ENCODE assay signal across 9 cellular contexts in the genomic region with DNA sequence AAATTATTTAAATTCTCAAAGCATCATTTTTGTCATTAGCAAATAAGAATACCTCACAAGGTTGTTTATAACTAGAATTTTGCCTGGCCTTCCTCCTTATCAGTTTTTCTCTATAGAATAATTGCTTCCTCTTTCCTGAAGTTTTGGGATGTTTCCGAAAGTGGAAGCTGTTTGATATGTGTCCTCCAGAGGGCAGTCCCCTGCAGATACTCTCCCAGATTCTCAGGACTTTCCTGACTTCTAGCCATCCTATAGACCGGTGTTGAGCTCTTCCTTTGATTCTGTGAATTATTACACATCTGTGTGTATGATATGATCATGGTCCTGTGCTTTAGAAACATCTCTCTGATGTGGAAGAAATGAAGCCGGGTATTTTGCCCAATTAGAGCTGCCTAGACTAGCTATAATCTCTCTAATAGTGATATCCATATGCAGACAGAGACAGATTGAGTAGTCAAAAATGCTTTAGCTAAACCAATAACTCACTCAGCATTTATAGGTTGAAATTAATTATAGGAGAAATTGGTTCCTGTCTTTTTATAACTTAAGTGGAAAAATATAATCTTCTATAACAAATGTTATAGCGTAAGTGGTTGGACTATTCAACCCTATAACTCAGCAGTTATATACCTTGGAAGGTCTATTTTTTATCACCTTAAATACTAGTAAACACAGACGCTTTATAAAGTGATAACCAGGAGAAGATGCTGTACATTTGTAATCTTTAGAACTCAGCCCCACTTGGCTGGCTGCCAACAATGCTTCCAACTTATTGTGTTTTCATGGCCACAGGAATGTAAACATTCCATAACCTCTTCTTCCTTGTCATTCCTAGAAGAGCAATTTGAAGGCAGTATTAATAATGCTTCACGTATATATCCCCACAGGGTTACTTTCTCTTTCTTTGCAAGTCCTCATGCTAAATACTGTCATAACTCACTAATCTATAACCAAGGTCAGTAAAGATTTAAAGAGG.
DNase-seq lines count a peak whose midpoint lies in the region; ATAC-seq and TF ChIP-seq lines count a peak whose summit lies in the region.
"Had no signal": no experiment of that assay in that cellular context is flagged by ENCODE, and none has a peak within 500 bp of the region (broad histone marks: within the 10 kb centered on the region; RNA-seq: fewer than 3 reads in every experiment).

No MANE protein-coding gene starts in this region.

- ATAC-seq in left ventricle myocardium superior (no peak), HG03342 (IDR thresholded peaks at IDR 0.05; ENCODE audit: unreplicated experiment) (no peak)
- no peak for ATAC-seq in stimulated activated naive CD8-positive, alpha-beta T cell treated with anti-CD3 and anti-CD28 coated beads, Interleukin-15, amount 100 ng/mL, for 72 hours

- H3K36me3 Mint-ChIP-seq in immature natural killer cell, result no peaks in the 10 kb centered on the region

- no peaks in the 10 kb centered on the region for H3K4me1 ChIP-seq in cardiac muscle cell (ENCODE audit: low read depth)

- H3K27ac ChIP-seq in cardiac muscle cell, result no peak overlapping the region
- H3K27ac ChIP-seq: skin epidermis had no signal

- H3K4me1 Mint-ChIP-seq in immature natural killer cell, result no peaks in the 10 kb centered on the region
- no peaks in the 10 kb centered on the region for H3K4me1 Mint-ChIP-seq in stimulated activated naive CD8-positive, alpha-beta T cell treated with anti-CD3 and anti-CD28 coated beads, Interleukin-15, amount 100 ng/mL, for 72 hours

- H3K4me3 Mint-ChIP-seq in immature natural killer cell, result no peak overlapping the region
- no peak overlapping the region for H3K4me3 Mint-ChIP-seq in stimulated activated naive CD8-positive, alpha-beta T cell treated with anti-CD3 and anti-CD28 coated beads, Interleukin-15, amount 100 ng/mL, for 72 hours

- intact Hi-C loops in left ventricle myocardium superior (cut with micrococcal nuclease), result no loop called here

- H3K4me3 ChIP-seq in cardiac muscle cell, result no peak overlapping the region
- H3K4me3 ChIP-seq: skin epidermis had no signal

- DNase-seq in cardiac muscle cell (ENCODE audit: low read depth in 1 of 2, low spot score in 1 of 2) (peak; percentile 37 to 74), left ventricle myocardium superior (no peak), SK-MEL-5 (ENCODE audit: low read depth, low spot score) (peak; percentile 52), germinal center (ENCODE audit: low spot score) (peak; percentile 5), immature natural killer cell (no peak)
- DNase-seq in stimulated activated CD4-positive, alpha-beta T cell treated with anti-CD3 and anti-CD28 coated beads, Interleukin-2, amount 100 ng/mL, for 24 hours, result no peak
- DNase-seq in stimulated activated naive CD8-positive, alpha-beta T cell treated with anti-CD3 and anti-CD28 coated beads, Interleukin-15, amount 100 ng/mL, for 72 hours, result no peak

- H3K27me3 ChIP-seq in cardiac muscle cell, result no peaks in the 10 kb centered on the region

- no peak overlapping the region for H3K27ac Mint-ChIP-seq in immature natural killer cell
- H3K27ac Mint-ChIP-seq in stimulated activated naive CD8-positive, alpha-beta T cell treated with anti-CD3 and anti-CD28 coated beads, Interleukin-15, amount 100 ng/mL, for 72 hours, result no peak overlapping the region

- H3K9me3 Mint-ChIP-seq in immature natural killer cell, result no peaks in the 10 kb centered on the region
- no peaks in the 10 kb centered on the region for H3K9me3 Mint-ChIP-seq in stimulated activated naive CD8-positive, alpha-beta T cell treated with anti-CD3 and anti-CD28 coated beads, Interleukin-15, amount 100 ng/mL, for 72 hours

- peak; percentile 71 for TF ChIP-seq CTCF in cardiac muscle cell (IDR thresholded peaks at IDR 0.05; ENCODE audit: low read depth, low read length)

- H3K36me3 ChIP-seq in cardiac muscle cell, result no peaks in the 10 kb centered on the region

- in situ Hi-C loops in SK-MEL-5 (cut with HindIII; ENCODE audit: low pct_unique_long_range_greater_than_20kb, low sequenced_read_pairs), result no loop called here

- peaks cover 0 to 9% (median 1%) of the 10 kb centered on the region in 3 donors for H3K27me3 Mint-ChIP-seq in immature natural killer cell (ENCODE audit: low read depth in 3 of 3)
- H3K27me3 Mint-ChIP-seq in stimulated activated naive CD8-positive, alpha-beta T cell treated with anti-CD3 and anti-CD28 coated beads, Interleukin-15, amount 100 ng/mL, for 72 hours, result peaks cover 26% of the 10 kb centered on the region

- H3K9me3 ChIP-seq in cardiac muscle cell (ENCODE audit: low read depth), result no peaks in the 10 kb centered on the region

Comparison
In these comparisons a context has a peak if more than half of its experiments do, and no peak if none do; other contexts are left out.
1. DNase-seq: peak in cardiac muscle cell (2 of 2), SK-MEL-5 (single experiment) and germinal center (single experiment); none in left ventricle myocardium superior (single experiment), stimulated activated CD4-positive, alpha-beta T cell treated with anti-CD3 and anti-CD28 coated beads, Interleukin-2, amount 100 ng/mL, for 24 hours (0 of 2), immature natural killer cell (0 of 3) and stimulated activated naive CD8-positive, alpha-beta T cell treated with anti-CD3 and anti-CD28 coated beads, Interleukin-15, amount 100 ng/mL, for 72 hours (0 of 2).